Comparison of ENCODE assay signal across 16 cellular contexts in the genomic region with DNA sequence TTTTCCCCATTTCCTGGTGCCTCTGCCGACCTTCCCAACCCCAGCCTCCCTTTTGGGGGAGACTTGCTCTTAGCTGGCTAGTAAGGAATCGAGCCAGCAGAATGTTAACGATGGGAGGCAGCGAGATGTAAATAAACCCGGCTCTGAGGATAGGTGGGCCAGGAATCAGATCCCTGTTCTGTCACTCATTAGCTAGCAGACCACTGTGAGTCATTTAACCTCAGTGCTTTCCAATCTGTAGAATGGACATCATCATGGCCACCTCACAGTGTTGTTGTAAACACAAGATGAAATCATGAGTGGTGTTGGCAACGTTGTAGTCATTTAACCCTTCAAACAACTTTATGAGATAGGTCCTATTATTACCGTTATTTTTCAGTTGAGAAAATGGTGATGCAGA.
DNase-seq lines count a peak whose midpoint lies in the region; ATAC-seq, FAIRE-seq and TF ChIP-seq lines count a peak whose summit lies in the region.
"Had no signal": no experiment of that assay in that cellular context is flagged by ENCODE, and none has a peak within 500 bp of the region (broad histone marks: within the 10 kb centered on the region; RNA-seq: fewer than 3 reads in every experiment).

No MANE protein-coding gene starts in this region.

- no peak overlapping the region for H4K5ac ChIP-seq in IMR-90 (ENCODE audit: low read depth, low read length)

- peaks cover 11% of the 10 kb centered on the region for H3K9me1 ChIP-seq in IMR-90 (ENCODE audit: insufficient read depth, low read length)

- DNase-seq in Caki2 (ENCODE audit: low read depth) (peak; percentile 21), IMR-90 (peak; percentile 49), astrocyte (ENCODE audit: low read depth) (peak; percentile 36), mesenchymal stem cell (no peak), G401 (ENCODE audit: low spot score) (no peak)
- DNase-seq in activated CD8-positive, alpha-beta T cell treated with anti-CD3 and anti-CD28 coated beads, Interleukin-2, amount 10 ng/mL, durations not matched to agents 7 days and 5 days = no peak
- no peak for DNase-seq in activated CD4-positive, alpha-beta T cell treated with anti-CD3 and anti-CD28 coated beads, Interleukin-2, amount 10 ng/mL, durations not matched to agents 24 days and 14 days
- DNase-seq: 8988T; CD4-positive, alpha-beta T cell; DMS79 treated with DMSO at 0.1 percent for 48 hours; GM23248; KG1 had no signal

- no peak overlapping the region for H3K4me2 ChIP-seq in IMR-90 (ENCODE audit: low read depth, low read length)
- H3K4me2 ChIP-seq in astrocyte (ENCODE audit: low read length) = no peak overlapping the region
- no peak overlapping the region for H3K4me2 ChIP-seq in mesenchymal stem cell (ENCODE audit: low read length, poor library complexity, severe bottlenecking)

- H3K36me3 ChIP-seq in IMR-90 (ENCODE audit: control insufficient read depth, insufficient read depth, low read length) (no peaks in the 10 kb centered on the region), astrocyte (ENCODE audit: insufficient read depth, low read length) (no peaks in the 10 kb centered on the region), mesenchymal stem cell (ENCODE audit: control insufficient read depth in 1 of 2, insufficient read depth in 2 of 2, low read depth in 1 of 2, low read length in 2 of 2) (no peaks in the 10 kb centered on the region)
- H3K36me3 ChIP-seq: HAP-1 had no signal

- CTCF ChIA-PET in IMR-90 (lab: Yijun Ruan, JAX) = no interaction called here
- CTCF ChIA-PET in activated CD8-positive, alpha-beta T cell treated with anti-CD3 and anti-CD28 coated beads, Interleukin-2, amount 10 ng/mL, durations not matched to agents 7 days and 5 days (lab: Charles Lee) = no interaction called here

- H2BK5ac ChIP-seq in IMR-90 (ENCODE audit: low read depth, low read length, poor library complexity, severe bottlenecking) (peak overlapping the region; percentile 3), mesenchymal stem cell (ENCODE audit: low read depth, low read length, poor library complexity, severe bottlenecking) (no peak overlapping the region)

- peaks cover 3% of the 10 kb centered on the region for H3K9me3 Mint-ChIP-seq in astrocyte (ENCODE audit: unreplicated experiment)
- H3K9me3 Mint-ChIP-seq in activated CD8-positive, alpha-beta T cell treated with anti-CD3 and anti-CD28 coated beads, Interleukin-2, amount 10 ng/mL, durations not matched to agents 7 days and 5 days (ENCODE audit: insufficient read depth) = no peaks in the 10 kb centered on the region
- no peaks in the 10 kb centered on the region for H3K9me3 Mint-ChIP-seq in activated CD4-positive, alpha-beta T cell treated with anti-CD3 and anti-CD28 coated beads, Interleukin-2, amount 10 ng/mL, durations not matched to agents 24 days and 14 days
- H3K9me3 Mint-ChIP-seq: CD4-positive, alpha-beta T cell had no signal

- H2BK15ac ChIP-seq in IMR-90 (ENCODE audit: low read depth, low read length) (no peak overlapping the region), mesenchymal stem cell (ENCODE audit: low read depth, poor library complexity, severe bottlenecking) (no peak overlapping the region)

- POLR2A ChIA-PET in IMR-90 (lab: Charles Lee; ENCODE audit: unreplicated experiment) = no interaction called here
- POLR2A ChIA-PET in activated CD8-positive, alpha-beta T cell treated with anti-CD3 and anti-CD28 coated beads, Interleukin-2, amount 10 ng/mL, durations not matched to agents 7 days and 5 days (lab: Charles Lee) = no interaction called here

- H4K8ac ChIP-seq in IMR-90 (ENCODE audit: low read depth in 2 of 2, low read length in 2 of 2) (no peak overlapping the region), mesenchymal stem cell (ENCODE audit: low read length) (no peak overlapping the region)

- H3K27ac Mint-ChIP-seq in astrocyte (ENCODE audit: unreplicated experiment) = no peak overlapping the region
- no peak overlapping the region for H3K27ac Mint-ChIP-seq in activated CD8-positive, alpha-beta T cell treated with anti-CD3 and anti-CD28 coated beads, Interleukin-2, amount 10 ng/mL, durations not matched to agents 7 days and 5 days
- no peak overlapping the region for H3K27ac Mint-ChIP-seq in activated CD4-positive, alpha-beta T cell treated with anti-CD3 and anti-CD28 coated beads, Interleukin-2, amount 10 ng/mL, durations not matched to agents 24 days and 14 days
- H3K27ac Mint-ChIP-seq: B cell; CD4-positive, alpha-beta T cell; IgD-negative memory B cell had no signal

- FAIRE-seq in astrocyte (lab: Jason Lieb, UNC) = no peak

- H3K4ac ChIP-seq in IMR-90 (ENCODE audit: low read depth, low read length) = peak overlapping the region; percentile 15; the same call in 1 of the 2 replicates
- no peak overlapping the region for H3K4ac ChIP-seq in mesenchymal stem cell (ENCODE audit: low read depth in 1 of 2, low read length in 2 of 2)

- no peak overlapping the region for H3K4me3 Mint-ChIP-seq in astrocyte (ENCODE audit: unreplicated experiment)
- H3K4me3 Mint-ChIP-seq in activated CD8-positive, alpha-beta T cell treated with anti-CD3 and anti-CD28 coated beads, Interleukin-2, amount 10 ng/mL, durations not matched to agents 7 days and 5 days = no peak overlapping the region
- no peak overlapping the region for H3K4me3 Mint-ChIP-seq in activated CD4-positive, alpha-beta T cell treated with anti-CD3 and anti-CD28 coated beads, Interleukin-2, amount 10 ng/mL, durations not matched to agents 24 days and 14 days
- H3K4me3 Mint-ChIP-seq: B cell; CD4-positive, alpha-beta T cell; IgD-negative memory B cell had no signal

- no peak for TF ChIP-seq RAD21 in IMR-90 (IDR thresholded peaks at IDR 0.05; ENCODE audit: low read length)

- no peak overlapping the region for H2BK120ac ChIP-seq in IMR-90 (ENCODE audit: low read depth, low read length)
- no peak overlapping the region for H2BK120ac ChIP-seq in mesenchymal stem cell (ENCODE audit: low read depth, low read length)

- peaks cover 17 to 22% of the 10 kb centered on the region in 2 experiments for H3K79me1 ChIP-seq in IMR-90 (ENCODE audit: low read depth in 1 of 2, low read length in 2 of 2)
- H3K79me1 ChIP-seq in mesenchymal stem cell (replicated peaks; ENCODE audit: low read length, poor library complexity, severe bottlenecking) = peaks cover 9% of the 10 kb centered on the region

- peaks cover 7% of the 10 kb centered on the region for H3K4me1 Mint-ChIP-seq in astrocyte (ENCODE audit: low read depth, unreplicated experiment)
- no peaks in the 10 kb centered on the region for H3K4me1 Mint-ChIP-seq in activated CD8-positive, alpha-beta T cell treated with anti-CD3 and anti-CD28 coated beads, Interleukin-2, amount 10 ng/mL, durations not matched to agents 7 days and 5 days (ENCODE audit: low read depth)
- H3K4me1 Mint-ChIP-seq in activated CD4-positive, alpha-beta T cell treated with anti-CD3 and anti-CD28 coated beads, Interleukin-2, amount 10 ng/mL, durations not matched to agents 24 days and 14 days = no peaks in the 10 kb centered on the region
- H3K4me1 Mint-ChIP-seq: B cell, IgD-negative memory B cell had no signal

- peaks cover 5% of the 10 kb centered on the region for H3K4me1 ChIP-seq in IMR-90 (ENCODE audit: control insufficient read depth, insufficient read depth, low read length)
- H3K4me1 ChIP-seq in astrocyte (ENCODE audit: insufficient read depth, low read length) = peaks cover 20% of the 10 kb centered on the region
- peaks cover 9% of the 10 kb centered on the region for H3K4me1 ChIP-seq in mesenchymal stem cell (ENCODE audit: control insufficient read depth, insufficient read depth, low read depth, low read length)
- H3K4me1 ChIP-seq: HAP-1 had no signal

- H3K27me3 Mint-ChIP-seq in astrocyte (ENCODE audit: low read depth, unreplicated experiment) = peaks cover 29% of the 10 kb centered on the region
- no peaks in the 10 kb centered on the region for H3K27me3 Mint-ChIP-seq in activated CD8-positive, alpha-beta T cell treated with anti-CD3 and anti-CD28 coated beads, Interleukin-2, amount 10 ng/mL, durations not matched to agents 7 days and 5 days (ENCODE audit: low read depth)
- no peaks in the 10 kb centered on the region for H3K27me3 Mint-ChIP-seq in activated CD4-positive, alpha-beta T cell treated with anti-CD3 and anti-CD28 coated beads, Interleukin-2, amount 10 ng/mL, durations not matched to agents 24 days and 14 days

- ATAC-seq in IMR-90 (ENCODE audit: low read depth) = no peak
- no peak for ATAC-seq in activated CD8-positive, alpha-beta T cell treated with anti-CD3 and anti-CD28 coated beads, Interleukin-2, amount 10 ng/mL, durations not matched to agents 7 days and 5 days
- ATAC-seq in HG02840 (IDR thresholded peaks at IDR 0.05; ENCODE audit: low FRiP score, unreplicated experiment) = no peak

- H2AK9ac ChIP-seq in IMR-90 (replicated peaks; ENCODE audit: low read depth, low read length, poor library complexity) = no peak overlapping the region

- intact Hi-C loops in IMR-90 (cut with micrococcal nuclease) = loop anchor here (5.0 to 10.0 kb wide), 3 partner anchors 167 to 203 kb away; no protein-coding TSS in a partner anchor
- intact Hi-C loops in activated CD4-positive, alpha-beta T cell treated with anti-CD3 and anti-CD28 coated beads, Interleukin-2, amount 10 ng/mL, durations not matched to agents 24 days and 14 days (cut with micrococcal nuclease) = no loop called here

- H4K91ac ChIP-seq in IMR-90 (ENCODE audit: insufficient read depth, low read depth, low read length) = no peak overlapping the region
- no peak overlapping the region for H4K91ac ChIP-seq in mesenchymal stem cell (ENCODE audit: low read length)

- BruUV-seq in IMR-90 (replicated peaks; lab: Mats Ljungman, UMichigan) = no TSS peak

- H2AFZ ChIP-seq in IMR-90 (replicated peaks; ENCODE audit: low read length, poor library complexity) = no peak overlapping the region
- no peak overlapping the region for H2AFZ ChIP-seq in astrocyte (ENCODE audit: low read depth, low read length)
- no peak overlapping the region for H2AFZ ChIP-seq in mesenchymal stem cell (ENCODE audit: low read depth, low read length)
- H2AFZ ChIP-seq: GM23248 had no signal

- H3K36me3 Mint-ChIP-seq in astrocyte (ENCODE audit: low read depth, unreplicated experiment) = no peaks in the 10 kb centered on the region
- no peaks in the 10 kb centered on the region for H3K36me3 Mint-ChIP-seq in activated CD8-positive, alpha-beta T cell treated with anti-CD3 and anti-CD28 coated beads, Interleukin-2, amount 10 ng/mL, durations not matched to agents 7 days and 5 days (ENCODE audit: low read depth)
- H3K36me3 Mint-ChIP-seq in activated CD4-positive, alpha-beta T cell treated with anti-CD3 and anti-CD28 coated beads, Interleukin-2, amount 10 ng/mL, durations not matched to agents 24 days and 14 days (ENCODE audit: low read depth) = no peaks in the 10 kb centered on the region
- H3K36me3 Mint-ChIP-seq: IgD-negative memory B cell had no signal

- H3K27me3 ChIP-seq in IMR-90 (ENCODE audit: control insufficient read depth, insufficient read depth, low read length) (no peaks in the 10 kb centered on the region), astrocyte (ENCODE audit: insufficient read depth, low read length) (no peaks in the 10 kb centered on the region), mesenchymal stem cell (ENCODE audit: control insufficient read depth in 1 of 2, insufficient read depth in 1 of 2, low read length in 2 of 2) (no peaks in the 10 kb centered on the region)

- H3K9ac ChIP-seq in IMR-90 (ENCODE audit: low read depth, low read length) (no peak overlapping the region), astrocyte (ENCODE audit: low read length) (no peak overlapping the region), mesenchymal stem cell (ENCODE audit: low read length) (no peak overlapping the region)

- no peak overlapping the region for H3K4me3 ChIP-seq in IMR-90 (ENCODE audit: insufficient read depth, low read depth, low read length)
- H3K4me3 ChIP-seq in astrocyte (ENCODE audit: insufficient read depth, low read depth, low read length) = no peak overlapping the region
- no peak overlapping the region for H3K4me3 ChIP-seq in mesenchymal stem cell (ENCODE audit: insufficient read depth in 1 of 2, low read depth in 1 of 2, low read length in 2 of 2)
- H3K4me3 ChIP-seq: GM23248, HAP-1 had no signal

- TF ChIP-seq CTCF in IMR-90 (conservative IDR thresholded peaks at IDR 0.05; ENCODE audit: low read depth, low read length) (no peak), astrocyte (IDR thresholded peaks at IDR 0.05; ENCODE audit: insufficient read depth, low read depth, low read length) (no peak)

- H3K9me3 ChIP-seq in IMR-90 (ENCODE audit: control insufficient read depth, insufficient read depth, low read length) = no peaks in the 10 kb centered on the region
- H3K9me3 ChIP-seq in astrocyte (ENCODE audit: insufficient read depth, low read depth, low read length) = no peaks in the 10 kb centered on the region
- no peaks in the 10 kb centered on the region for H3K9me3 ChIP-seq in mesenchymal stem cell (ENCODE audit: control insufficient read depth, low read length)
- H3K9me3 ChIP-seq: HAP-1 had no signal

- no peak overlapping the region for H3K56ac ChIP-seq in IMR-90 (ENCODE audit: extremely low read depth, insufficient read depth, low read length)

- no CpG with 5 or more reads among the region's 7 CpGs for WGBS in IMR-90 (ENCODE audit: extremely low coverage in 2 of 2, insufficient read length in 1 of 2), 2 experiments
- WGBS in mesenchymal stem cell = 78% methylated on average over 6 of the region's 7 CpGs

- TF ChIP-seq POLR2A in IMR-90 (IDR thresholded peaks at IDR 0.05; ENCODE audit: low read depth, low read length) = no peak

- H2BK20ac ChIP-seq in IMR-90 (ENCODE audit: low read depth, low read length) = no peak overlapping the region

- H3K18ac ChIP-seq in IMR-90 (ENCODE audit: low read depth, low read length) (no peak overlapping the region), mesenchymal stem cell (ENCODE audit: low read depth in 1 of 2, low read length in 2 of 2) (no peak overlapping the region)

- H2AK5ac ChIP-seq in IMR-90 (ENCODE audit: low read depth, low read length) = peak overlapping the region; percentile 54
- H2AK5ac ChIP-seq in mesenchymal stem cell (ENCODE audit: low read length, severe bottlenecking) = peak overlapping the region; percentile 68

- H4K20me1 ChIP-seq in IMR-90 (ENCODE audit: insufficient read depth, low read length) = 0 out of 2 replicates have a peak, but pooled peaks cover 3% of the 10 kb centered on the region
- H4K20me1 ChIP-seq in astrocyte (ENCODE audit: insufficient read depth, low read length) = no peaks in the 10 kb centered on the region

- no peak overlapping the region for H2BK12ac ChIP-seq in mesenchymal stem cell (ENCODE audit: low read length in 2 of 2)

- H3K14ac ChIP-seq in IMR-90 (replicated peaks; ENCODE audit: low read depth, low read length) = no peak overlapping the region
- no peak overlapping the region for H3K14ac ChIP-seq in mesenchymal stem cell (ENCODE audit: low read length in 2 of 2)

- H3K27ac ChIP-seq in IMR-90 (ENCODE audit: insufficient read depth, low read length) (no peak overlapping the region), astrocyte (ENCODE audit: low read depth, low read length) (peak overlapping the region; percentile 81), mesenchymal stem cell (ENCODE audit: low read length, poor library complexity, severe bottlenecking) (no peak overlapping the region)

- dilution Hi-C loops in IMR-90 (cut with HindIII; ENCODE audit: low sequenced_read_pairs, unreplicated experiment) = no loop called here

- H3K23ac ChIP-seq in IMR-90 (ENCODE audit: low read depth, low read length) (no peak overlapping the region), mesenchymal stem cell (ENCODE audit: low read length in 2 of 2) (no peak overlapping the region)

- H3K79me2 ChIP-seq in astrocyte (ENCODE audit: insufficient read depth, low read length) = no peaks in the 10 kb centered on the region

- in situ Hi-C loops in Caki2 (cut with HindIII; ENCODE audit: low pct_unique_long_range_greater_than_20kb, low sequenced_read_pairs) = no loop called here
- in situ Hi-C loops in IMR-90 (cut with MboI; ENCODE audit: low sequenced_read_pairs) = no loop called here
- in situ Hi-C loops in G401 (cut with HindIII; ENCODE audit: low sequenced_read_pairs) = no loop called here

Comparison
In these comparisons a context has a peak if more than half of its experiments do, and no peak if none do; other contexts are left out.
1. DNase-seq: peak in Caki2 (single experiment), IMR-90 (single experiment) and astrocyte (single experiment); none in mesenchymal stem cell (single experiment), G401 (single experiment), activated CD8-positive, alpha-beta T cell treated with anti-CD3 and anti-CD28 coated beads, Interleukin-2, amount 10 ng/mL, durations not matched to agents 7 days and 5 days (single experiment) and activated CD4-positive, alpha-beta T cell treated with anti-CD3 and anti-CD28 coated beads, Interleukin-2, amount 10 ng/mL, durations not matched to agents 24 days and 14 days (single experiment).